ENCODE assay signal across 17 cellular contexts in genomic region chr2:173716458-173717052, GRCh38.
"Had no signal": no experiment of that assay in that cellular context is flagged by ENCODE, and none has a peak within 500 bp of the region (broad histone marks: within the 10 kb centered on the region; RNA-seq: fewer than 3 reads in every experiment).

No MANE protein-coding gene starts in this region.

- FAIRE-seq: kidney, small intestine had no signal

- ATAC-seq: gastroesophageal sphincter had no signal

- H3K27me3 ChIP-seq: hepatocyte had no signal

- H2AFZ ChIP-seq: hepatocyte had no signal

- DNase-seq: activated CD4-positive, alpha-beta T cell treated with anti-CD3 and anti-CD28 coated beads, Interleukin-2, amount 50 U/mL, for 1 hour; activated naive CD8-positive, alpha-beta T cell treated with anti-CD3 and anti-CD28 coated beads for 36 hours; amygdala; effector memory CD4-positive, alpha-beta T cell; kidney; nucleus accumbens; posterior cingulate gyrus; small intestine; stimulated activated CD4-positive, alpha-beta T cell treated with anti-CD3 and anti-CD28 coated beads, Interleukin-4, amount 100 ng/mL, for 4 hours; stimulated activated CD8-positive, alpha-beta memory T cell treated with anti-CD3 and anti-CD28 coated beads, Interleukin-4, amount 100 ng/mL, for 48 hours had no signal

- H3K4me3 Mint-ChIP-seq: activated naive CD8-positive, alpha-beta T cell treated with anti-CD3 and anti-CD28 coated beads for 36 hours; activated T-helper 1 cell treated with anti-CD3 and anti-CD28 coated beads, Interleukin-12 subunit alpha, Interleukin-12 subunit beta, Interleukin-2, Interleukin-4 antibody, amounts not matched to agents 30 ng/mL and 10 ng/mL and 1 ng/mL, durations not matched to agents 14 hours and 24 hours and 36 hours; dendritic cell treated with granulocyte-macrophage colony-stimulating factor and Interleukin-4, amounts not matched to agents 40 ng/mL and 50 ng/mL, for 4 days; nephron; stimulated activated naive CD8-positive, alpha-beta T cell treated with anti-CD3 and anti-CD28 coated beads, Interleukin-15, Interleukin-2, amounts not matched to agents 100 ng/mL and 50 ng/mL, for 24 hours; type B pancreatic cell had no signal

- H3K79me2 ChIP-seq: hepatocyte had no signal

- H3K4me3 ChIP-seq: gastroesophageal sphincter, hepatocyte had no signal

- H3K27ac Mint-ChIP-seq: activated naive CD8-positive, alpha-beta T cell treated with anti-CD3 and anti-CD28 coated beads for 36 hours; activated T-helper 1 cell treated with anti-CD3 and anti-CD28 coated beads, Interleukin-12 subunit alpha, Interleukin-12 subunit beta, Interleukin-2, Interleukin-4 antibody, amounts not matched to agents 30 ng/mL and 10 ng/mL and 1 ng/mL, durations not matched to agents 14 hours and 24 hours and 36 hours; dendritic cell treated with granulocyte-macrophage colony-stimulating factor and Interleukin-4, amounts not matched to agents 40 ng/mL and 50 ng/mL, for 4 days; stimulated activated naive CD8-positive, alpha-beta T cell treated with anti-CD3 and anti-CD28 coated beads, Interleukin-15, Interleukin-2, amounts not matched to agents 100 ng/mL and 50 ng/mL, for 24 hours; type B pancreatic cell had no signal

- H3K4me1 Mint-ChIP-seq: activated naive CD8-positive, alpha-beta T cell treated with anti-CD3 and anti-CD28 coated beads for 36 hours had no signal

- H3K9me3 ChIP-seq: gastroesophageal sphincter had no signal

- H3K27ac ChIP-seq: gastroesophageal sphincter, hepatocyte had no signal

- H3K4me2 ChIP-seq: hepatocyte had no signal

- H3K36me3 ChIP-seq: gastroesophageal sphincter had no signal

- H3K9me3 Mint-ChIP-seq: activated naive CD8-positive, alpha-beta T cell treated with anti-CD3 and anti-CD28 coated beads for 36 hours; activated T-helper 1 cell treated with anti-CD3 and anti-CD28 coated beads, Interleukin-12 subunit alpha, Interleukin-12 subunit beta, Interleukin-2, Interleukin-4 antibody, amounts not matched to agents 30 ng/mL and 10 ng/mL and 1 ng/mL, durations not matched to agents 14 hours and 24 hours and 36 hours; dendritic cell treated with granulocyte-macrophage colony-stimulating factor and Interleukin-4, amounts not matched to agents 40 ng/mL and 50 ng/mL, for 4 days; nephron; stimulated activated naive CD8-positive, alpha-beta T cell treated with anti-CD3 and anti-CD28 coated beads, Interleukin-15, Interleukin-2, amounts not matched to agents 100 ng/mL and 50 ng/mL, for 24 hours had no signal

- H3K4me1 ChIP-seq: gastroesophageal sphincter had no signal

- H3K36me3 Mint-ChIP-seq: activated naive CD8-positive, alpha-beta T cell treated with anti-CD3 and anti-CD28 coated beads for 36 hours; type B pancreatic cell had no signal
